Comparison of ENCODE assay signal across 11 cellular contexts in the genomic region with DNA sequence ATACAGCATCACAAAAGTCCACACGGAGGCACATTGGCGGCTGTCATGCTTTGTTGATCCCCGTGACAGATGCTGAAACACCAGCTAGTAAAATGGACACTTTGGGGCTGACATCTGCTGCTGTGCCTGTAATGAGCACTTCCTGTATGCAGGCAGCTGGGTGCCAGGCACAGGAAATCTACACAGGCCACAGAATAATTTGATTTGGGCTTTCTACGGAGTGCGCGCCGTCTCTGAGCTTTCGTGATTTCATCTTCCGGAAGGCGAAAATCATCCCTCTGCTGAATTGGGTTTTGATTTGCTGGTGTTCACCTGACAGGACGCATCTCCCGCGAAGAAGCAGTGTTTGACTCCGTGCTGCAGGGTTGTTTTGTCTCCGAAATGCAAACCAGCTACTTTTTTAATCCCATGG.
DNase-seq lines count a peak whose midpoint lies in the region; ATAC-seq, FAIRE-seq and TF ChIP-seq lines count a peak whose summit lies in the region.
"Had no signal": no experiment of that assay in that cellular context is flagged by ENCODE, and none has a peak within 500 bp of the region (broad histone marks: within the 10 kb centered on the region; RNA-seq: fewer than 3 reads in every experiment).

No MANE protein-coding gene starts in this region.

- H3K4me3 ChIP-seq in endothelial cell of umbilical vein (replicated peaks in 1 of 3; ENCODE audit: insufficient read depth in 1 of 3, low read depth in 1 of 3, low read length in 3 of 3) = no peak overlapping the region
- H3K4me3 ChIP-seq: testis had no signal

- H4K20me1 ChIP-seq in endothelial cell of umbilical vein (replicated peaks; ENCODE audit: control insufficient read depth, extremely low read depth, insufficient read depth, low read length) = no peaks in the 10 kb centered on the region

- no peaks in the 10 kb centered on the region for H3K36me3 Mint-ChIP-seq in natural killer cell

- H3K4me1 ChIP-seq in endothelial cell of umbilical vein (ENCODE audit: control insufficient read depth, extremely low read depth, insufficient read depth, low read length) = peaks cover 2% of the 10 kb centered on the region
- H3K4me1 ChIP-seq: testis had no signal

- no peaks in the 10 kb centered on the region for H3K27me3 ChIP-seq in endothelial cell of umbilical vein (ENCODE audit: control insufficient read depth in 2 of 2, insufficient read depth in 2 of 2, low read length in 2 of 2)
- H3K27me3 ChIP-seq: testis had no signal

- no TSS peak for BruUV-seq in endothelial cell of umbilical vein (replicated peaks; lab: Mats Ljungman, UMichigan)

- TF ChIP-seq POLR2A in endothelial cell of umbilical vein (IDR thresholded peaks at IDR 0.05; ENCODE audit: low read depth, low read length) = no peak

- FAIRE-seq in endothelial cell of umbilical vein (lab: Jason Lieb, UNC) = no peak

- H3K4me3 Mint-ChIP-seq in natural killer cell = no peak overlapping the region
- H3K4me3 Mint-ChIP-seq: nephron progenitor cell had no signal

- no peak overlapping the region for H3K9ac ChIP-seq in endothelial cell of umbilical vein (replicated peaks; ENCODE audit: extremely low read depth, insufficient read depth, low read length)

- ATAC-seq in GM19455 (IDR thresholded peaks at IDR 0.05; ENCODE audit: unreplicated experiment) = peak; percentile 56
- no peak for ATAC-seq in sciatic nerve
- ATAC-seq in left lobe of liver = no peak
- no peak for ATAC-seq in natural killer cell

- CTCF ChIA-PET in endothelial cell of umbilical vein (lab: Charles Lee) = no interaction called here

- POLR2A ChIA-PET in endothelial cell of umbilical vein (lab: Charles Lee) = no interaction called here

- TF ChIP-seq CTCF in endothelial cell of umbilical vein (IDR thresholded peaks at IDR 0.05; ENCODE audit: extremely low read depth in 1 of 2, insufficient read depth in 1 of 2, low read depth in 1 of 2, low read length in 2 of 2) (no peak), natural killer cell (IDR thresholded peaks at IDR 0.05) (no peak)

- H3K9me3 Mint-ChIP-seq in natural killer cell = no peaks in the 10 kb centered on the region
- H3K9me3 Mint-ChIP-seq: nephron progenitor cell had no signal

- H3K27ac Mint-ChIP-seq in natural killer cell = no peak overlapping the region
- H3K27ac Mint-ChIP-seq: nephron progenitor cell had no signal

- H2AFZ ChIP-seq in endothelial cell of umbilical vein (ENCODE audit: low read depth, low read length) = peak overlapping the region; percentile 26

- intact Hi-C loops in endothelial cell of umbilical vein (cut with micrococcal nuclease) = loop anchor here (5.0 kb wide), 1 partner anchor 175 kb away; no protein-coding TSS in a partner anchor
- intact Hi-C loops in sciatic nerve (cut with DNase I) = no loop called here
- intact Hi-C loops in natural killer cell (cut with micrococcal nuclease) = no loop called here

- H3K27me3 Mint-ChIP-seq in natural killer cell (ENCODE audit: low read depth in 2 of 2) = peaks cover 0 to 8% of the 10 kb centered on the region in 2 donors

- no peaks in the 10 kb centered on the region for H3K9me3 ChIP-seq in endothelial cell of umbilical vein (replicated peaks; ENCODE audit: control insufficient read depth, insufficient read depth, low read length)
- H3K9me3 ChIP-seq: testis had no signal

- no peak overlapping the region for H3K27ac ChIP-seq in endothelial cell of umbilical vein (ENCODE audit: insufficient read depth, low read depth, low read length)
- H3K27ac ChIP-seq: testis had no signal

- H3K79me2 ChIP-seq in endothelial cell of umbilical vein (ENCODE audit: control insufficient read depth, insufficient read depth, low read length) = no peaks in the 10 kb centered on the region

- H3K9me1 ChIP-seq in endothelial cell of umbilical vein (replicated peaks; ENCODE audit: control insufficient read depth, extremely low read depth, insufficient read depth, low read length) = no peaks in the 10 kb centered on the region

- DNase-seq in DMS153 treated with DMSO at 0.1 percent for 48 hours (lab: John Stamatoyannopoulos, UW; ENCODE audit: unreplicated experiment) (peak; percentile 63), NCI-H524 treated with DMSO at 0.1 percent for 48 hours (lab: John Stamatoyannopoulos, UW) (peak; percentile 53), endothelial cell of umbilical vein (ENCODE audit: low read depth, low spot score) (no peak), sciatic nerve (ENCODE audit: low spot score) (no peak), left lobe of liver (ENCODE audit: low spot score) (no peak), natural killer cell (no peak)
- DNase-seq in activated CD4-positive, alpha-beta T cell treated with anti-CD3 and anti-CD28 coated beads, Interleukin-2, amount 50 U/mL, for 1 hour = no peak
- DNase-seq: DND-41, nephron progenitor cell, testis had no signal

- H3K4me1 Mint-ChIP-seq in natural killer cell = no peaks in the 10 kb centered on the region

- dilution Hi-C loops in endothelial cell of umbilical vein (cut with MboI; ENCODE audit: extremely low pct_ligation_motif_present, low sequenced_read_pairs) = no loop called here

- no peak overlapping the region for H3K4me2 ChIP-seq in endothelial cell of umbilical vein (ENCODE audit: insufficient read depth, low read length)

- no peaks in the 10 kb centered on the region for H3K36me3 ChIP-seq in endothelial cell of umbilical vein (ENCODE audit: control insufficient read depth in 2 of 2, extremely low read depth in 1 of 2, insufficient read depth in 2 of 2, low read length in 2 of 2)

TF ChIP-seq in endothelial cell of umbilical vein, 7 proteins besides CTCF, POLR2A, EP300 and RAD21:
- TF ChIP-seq EZH2 (IDR thresholded peaks at IDR 0.05; ENCODE audit: borderline replicate concordance, low read depth, low read length, severe bottlenecking) = no peak
- TF ChIP-seq MYC (IDR thresholded peaks at IDR 0.05; ENCODE audit: low read depth, low read length) = no peak
- TF ChIP-seq, protein P1, sequence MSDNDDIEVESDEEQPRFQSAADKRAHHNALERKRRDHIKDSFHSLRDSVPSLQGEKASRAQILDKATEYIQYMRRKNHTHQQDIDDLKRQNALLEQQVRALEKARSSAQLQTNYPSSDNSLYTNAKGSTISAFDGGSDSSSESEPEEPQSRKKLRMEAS (IDR thresholded peaks at IDR 0.05; ENCODE audit: insufficient read depth, insufficient read length) = no peak
- TF ChIP-seq POLR2AphosphoS5 (IDR thresholded peaks at IDR 0.05; ENCODE audit: insufficient read depth, low read depth, low read length) = no peak
- no peak for TF ChIP-seq JUN (IDR thresholded peaks at IDR 0.05; ENCODE audit: borderline replicate concordance, insufficient read depth, insufficient read length, low read depth)
- TF ChIP-seq GATA2 (IDR thresholded peaks at IDR 0.05; ENCODE audit: insufficient read depth, insufficient read length, low read depth, low read length) = no peak
- no peak for TF ChIP-seq FOS (IDR thresholded peaks at IDR 0.05; ENCODE audit: borderline replicate concordance, insufficient read depth, low read length)

Comparison
In these comparisons a context has a peak if more than half of its experiments do, and no peak if none do; other contexts are left out.
1. DNase-seq: peak in DMS153 treated with DMSO at 0.1 percent for 48 hours (single experiment) and NCI-H524 treated with DMSO at 0.1 percent for 48 hours (single experiment); none in endothelial cell of umbilical vein (single experiment), sciatic nerve (single experiment), activated CD4-positive, alpha-beta T cell treated with anti-CD3 and anti-CD28 coated beads, Interleukin-2, amount 50 U/mL, for 1 hour (single experiment), left lobe of liver (single experiment) and natural killer cell (single experiment).